2 cellular contexts compared by ENCODE assay signal in genomic region chr3:171862993-171863521, GRCh38.
TF ChIP-seq lines count a peak whose summit lies in the region.

No MANE protein-coding gene starts in this region.

TF ChIP-seq in IMR-90, 13 proteins besides CTCF, POLR2A, EP300 and RAD21:
- TF ChIP-seq RCOR1 (IDR thresholded peaks at IDR 0.05; ENCODE audit: insufficient replicate concordance, low read length) (no peak), MXI1 (IDR thresholded peaks at IDR 0.05; ENCODE audit: borderline replicate concordance, low read depth, low read length) (no peak), MAFK (IDR thresholded peaks at IDR 0.05; ENCODE audit: low read depth, low read length) (no peak), CHD1 (IDR thresholded peaks at IDR 0.05; ENCODE audit: low read depth, low read length) (no peak), NFE2L2 (IDR thresholded peaks at IDR 0.05; ENCODE audit: low read depth, low read length) (no peak), BHLHE40 (IDR thresholded peaks at IDR 0.05; ENCODE audit: low read depth, low read length) (no peak), RFX5 (IDR thresholded peaks at IDR 0.05; ENCODE audit: low read depth, low read length) (no peak), MAZ (IDR thresholded peaks at IDR 0.05; ENCODE audit: borderline replicate concordance, low read depth, low read length) (no peak), FOS (IDR thresholded peaks at IDR 0.05; ENCODE audit: low read depth, low read length) (no peak), SMC3 (IDR thresholded peaks at IDR 0.05; ENCODE audit: low read depth, low read length) (no peak), CEBPB (IDR thresholded peaks at IDR 0.05; ENCODE audit: low read depth, low read length) (no peak)
- TF ChIP-seq, protein P1, sequence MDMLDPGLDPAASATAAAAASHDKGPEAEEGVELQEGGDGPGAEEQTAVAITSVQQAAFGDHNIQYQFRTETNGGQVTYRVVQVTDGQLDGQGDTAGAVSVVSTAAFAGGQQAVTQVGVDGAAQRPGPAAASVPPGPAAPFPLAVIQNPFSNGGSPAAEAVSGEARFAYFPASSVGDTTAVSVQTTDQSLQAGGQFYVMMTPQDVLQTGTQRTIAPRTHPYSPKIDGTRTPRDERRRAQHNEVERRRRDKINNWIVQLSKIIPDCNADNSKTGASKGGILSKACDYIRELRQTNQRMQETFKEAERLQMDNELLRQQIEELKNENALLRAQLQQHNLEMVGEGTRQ (IDR thresholded peaks at IDR 0.05; ENCODE audit: low read depth, low read length), result no peak
- TF ChIP-seq, protein P2, sequence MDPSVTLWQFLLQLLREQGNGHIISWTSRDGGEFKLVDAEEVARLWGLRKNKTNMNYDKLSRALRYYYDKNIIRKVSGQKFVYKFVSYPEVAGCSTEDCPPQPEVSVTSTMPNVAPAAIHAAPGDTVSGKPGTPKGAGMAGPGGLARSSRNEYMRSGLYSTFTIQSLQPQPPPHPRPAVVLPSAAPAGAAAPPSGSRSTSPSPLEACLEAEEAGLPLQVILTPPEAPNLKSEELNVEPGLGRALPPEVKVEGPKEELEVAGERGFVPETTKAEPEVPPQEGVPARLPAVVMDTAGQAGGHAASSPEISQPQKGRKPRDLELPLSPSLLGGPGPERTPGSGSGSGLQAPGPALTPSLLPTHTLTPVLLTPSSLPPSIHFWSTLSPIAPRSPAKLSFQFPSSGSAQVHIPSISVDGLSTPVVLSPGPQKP (IDR thresholded peaks at IDR 0.05; ENCODE audit: borderline replicate concordance, low read depth, low read length), result no peak

TF ChIP-seq in GM12878, 131 proteins besides CTCF, POLR2A, EP300 and RAD21:
- TF ChIP-seq BHLHE40 (IDR thresholded peaks at IDR 0.05; ENCODE audit: borderline replicate concordance in 1 of 2, low read depth in 2 of 2, low read length in 1 of 2) (no peak), TAF1 (IDR thresholded peaks at IDR 0.05; ENCODE audit: borderline replicate concordance, low read depth, low read length) (no peak), NFIC (IDR thresholded peaks at IDR 0.05; ENCODE audit: low read depth, low read length) (no peak), NR2C2 (IDR thresholded peaks at IDR 0.05; ENCODE audit: borderline replicate concordance, control insufficient read depth, insufficient read length, low read depth) (no peak), GABPA (IDR thresholded peaks at IDR 0.05; ENCODE audit: low read depth) (no peak), MEF2A (IDR thresholded peaks at IDR 0.05; ENCODE audit: insufficient read depth, low read depth, low read length) (no peak), SUPT20H (IDR thresholded peaks at IDR 0.05; ENCODE audit: borderline replicate concordance, control insufficient read depth, low read depth, low read length) (no peak), RCOR1 (conservative IDR thresholded peaks at IDR 0.05; ENCODE audit: low read depth, low read length) (no peak), HCFC1 (IDR thresholded peaks at IDR 0.05; ENCODE audit: low read length) (no peak), ZNF687 (IDR thresholded peaks at IDR 0.05) (no peak), CEBPZ (IDR thresholded peaks at IDR 0.05; ENCODE audit: low read depth, low read length) (no peak), POLR2AphosphoS2 (IDR thresholded peaks at IDR 0.05; ENCODE audit: low read depth, low read length) (no peak), EGR1 (IDR thresholded peaks at IDR 0.05; ENCODE audit: borderline replicate concordance in 1 of 2, low read depth in 2 of 2, low read length in 2 of 2) (no peak), LARP7 (IDR thresholded peaks at IDR 0.05) (no peak), ZNF384 (IDR thresholded peaks at IDR 0.05; ENCODE audit: borderline replicate concordance, low read depth, low read length) (no peak), PML (IDR thresholded peaks at IDR 0.05; ENCODE audit: low read length) (no peak), TBL1XR1 (IDR thresholded peaks at IDR 0.05; ENCODE audit: low read depth, low read length) (no peak), NR2C1 (IDR thresholded peaks at IDR 0.05) (no peak), BACH1 (IDR thresholded peaks at IDR 0.05; ENCODE audit: borderline replicate concordance) (no peak)
- TF ChIP-seq, protein P3, sequence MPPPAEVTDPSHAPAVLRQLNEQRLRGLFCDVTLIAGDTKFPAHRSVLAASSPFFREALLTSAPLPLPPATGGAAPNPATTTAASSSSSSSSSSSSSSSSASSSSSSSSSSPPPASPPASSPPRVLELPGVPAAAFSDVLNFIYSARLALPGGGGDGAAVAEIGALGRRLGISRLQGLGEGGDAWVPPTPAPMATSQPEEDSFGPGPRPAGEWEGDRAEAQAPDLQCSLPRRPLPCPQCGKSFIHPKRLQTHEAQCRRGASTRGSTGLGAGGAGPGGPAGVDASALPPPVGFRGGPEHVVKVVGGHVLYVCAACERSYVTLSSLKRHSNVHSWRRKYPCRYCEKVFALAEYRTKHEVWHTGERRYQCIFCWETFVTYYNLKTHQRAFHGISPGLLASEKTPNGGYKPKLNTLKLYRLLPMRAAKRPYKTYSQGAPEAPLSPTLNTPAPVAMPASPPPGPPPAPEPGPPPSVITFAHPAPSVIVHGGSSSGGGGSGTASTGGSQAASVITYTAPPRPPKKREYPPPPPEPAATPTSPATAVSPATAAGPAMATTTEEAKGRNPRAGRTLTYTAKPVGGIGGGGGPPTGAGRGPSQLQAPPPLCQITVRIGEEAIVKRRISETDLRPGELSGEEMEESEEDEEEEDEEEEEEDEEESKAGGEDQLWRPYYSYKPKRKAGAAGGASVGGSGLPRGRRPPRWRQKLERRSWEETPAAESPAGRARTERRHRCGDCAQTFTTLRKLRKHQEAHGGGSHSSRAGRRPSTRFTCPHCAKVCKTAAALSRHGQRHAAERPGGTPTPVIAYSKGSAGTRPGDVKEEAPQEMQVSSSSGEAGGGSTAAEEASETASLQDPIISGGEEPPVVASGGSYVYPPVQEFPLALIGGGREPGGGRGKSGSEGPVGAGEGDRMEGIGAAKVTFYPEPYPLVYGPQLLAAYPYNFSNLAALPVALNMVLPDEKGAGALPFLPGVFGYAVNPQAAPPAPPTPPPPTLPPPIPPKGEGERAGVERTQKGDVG (CRISPR knock-in tag; IDR thresholded peaks at IDR 0.05), result no peak
TF ChIP-seq in GM12878: peak in this region for 0.
